In genomic region chr9:20387062-20387461, GRCh38 we compare ENCODE assay signal across 33 cellular contexts.
"Had no signal": no experiment of that assay in that cellular context is flagged by ENCODE, and none has a peak within 500 bp of the region (broad histone marks: within the 10 kb centered on the region; RNA-seq: fewer than 3 reads in every experiment).

No MANE protein-coding gene starts in this region.

- H3K36me3 ChIP-seq: adrenal gland, colonic mucosa, esophagus squamous epithelium, gastroesophageal sphincter, WERI-Rb-1 had no signal

- H3K27ac ChIP-seq: adrenal gland, body of pancreas, colonic mucosa, epithelial cell of prostate, esophagus squamous epithelium, gastroesophageal sphincter, WERI-Rb-1 had no signal

- H3K4me1 ChIP-seq: adrenal gland, esophagus squamous epithelium had no signal

- FAIRE-seq: endometrium, endothelial cell of umbilical vein had no signal

- ATAC-seq: activated CD4-positive, alpha-beta T cell treated with anti-CD3 and anti-CD28 coated beads for 36 hours; activated CD8-positive, alpha-beta memory T cell treated with anti-CD3 and anti-CD28 coated beads, Interleukin-2, amount 10 ng/mL, durations not matched to agents 7 days and 5 days; activated CD8-positive, alpha-beta T cell treated with anti-CD3 and anti-CD28 coated beads, Interleukin-2, amount 10 ng/mL, durations not matched to agents 7 days and 5 days; activated naive CD8-positive, alpha-beta T cell treated with anti-CD3 and anti-CD28 coated beads, Interleukin-2, amount 50 U/mL, for 24 hours; body of pancreas; gastroesophageal sphincter; T-helper 17 cell had no signal

- H3K27me3 ChIP-seq: adrenal gland, body of pancreas, colonic mucosa, esophagus squamous epithelium, gastroesophageal sphincter had no signal

- H3K9me3 ChIP-seq: adrenal gland, body of pancreas, colonic mucosa, esophagus squamous epithelium, gastroesophageal sphincter had no signal

- DNase-seq: activated CD4-positive, alpha-beta memory T cell treated with anti-CD3 and anti-CD28 coated beads for 36 hours; activated CD4-positive, alpha-beta T cell treated with anti-CD3 and anti-CD28 coated beads for 36 hours; activated CD4-positive, alpha-beta T cell treated with anti-CD3 and anti-CD28 coated beads, Interleukin-2, amount 10 ng/mL, durations not matched to agents 24 days and 14 days; activated CD4-positive, CD25-positive, alpha-beta regulatory T cell; activated CD4-positive, CD25-positive, alpha-beta regulatory T cell treated with anti-CD3 and anti-CD28 coated beads, Interleukin-2, amount 50 U/mL, for 72 hours; activated CD8-positive, alpha-beta memory T cell treated with anti-CD3 and anti-CD28 coated beads, Interleukin-2, amount 10 ng/mL, durations not matched to agents 7 days and 5 days; activated CD8-positive, alpha-beta memory T cell treated with anti-CD3 and anti-CD28 coated beads, Interleukin-2, amount 50 U/mL, for 4 hours; activated CD8-positive, alpha-beta T cell treated with anti-CD3 and anti-CD28 coated beads, Interleukin-2, amount 10 ng/mL, durations not matched to agents 7 days and 5 days; activated effector memory CD4-positive, alpha-beta T cell treated with anti-CD3 and anti-CD28 coated beads, Interleukin-2, amount 50 U/mL, for 16 hours; activated naive CD4-positive, alpha-beta T cell treated with anti-CD3 and anti-CD28 coated beads, Interleukin-2, amount 50 U/mL, for 16 hours; activated naive CD4-positive, alpha-beta T cell treated with Interleukin-2 at 50 U/mL for 16 hours; activated naive CD8-positive, alpha-beta T cell treated with anti-CD3 and anti-CD28 coated beads for 36 hours; activated naive CD8-positive, alpha-beta T cell treated with anti-CD3 and anti-CD28 coated beads, Interleukin-2, amount 50 U/mL, for 24 hours; activated T-cell treated with anti-CD3 and anti-CD28 coated beads, Interleukin-2, amount 50 U/mL, for 1 hour; activated T-cell treated with anti-CD3 and anti-CD28 coated beads, Interleukin-2, amount 50 U/mL, for 48 hours; adrenal gland; amygdala; aorta; body of pancreas; central memory CD4-positive, alpha-beta T cell; cerebellar nuclear complex; colonic mucosa; effector CD8-positive, alpha-beta T cell; esophagus squamous epithelium; foreskin melanocyte; T-helper 1 cell; T-helper 17 cell; T1000; WERI-Rb-1 had no signal

- H3K4me3 ChIP-seq: adrenal gland, body of pancreas, colonic mucosa, esophagus squamous epithelium, gastroesophageal sphincter had no signal
